In genomic region chr1:96596226-96596625, GRCh38 we compare ENCODE assay signal across 9 cellular contexts.
DNase-seq lines count a peak whose midpoint lies in the region; ATAC-seq and TF ChIP-seq lines count a peak whose summit lies in the region.
"Had no signal": no experiment of that assay in that cellular context is flagged by ENCODE, and none has a peak within 500 bp of the region (broad histone marks: within the 10 kb centered on the region; RNA-seq: fewer than 3 reads in every experiment).

No MANE protein-coding gene starts in this region.

- H3K27me3 ChIP-seq in BJ (ENCODE audit: control insufficient read depth, insufficient read depth, low read length): no peaks in the 10 kb centered on the region

- no peaks in the 10 kb centered on the region for H3K36me3 ChIP-seq in BJ (ENCODE audit: control insufficient read depth, insufficient read depth, low read length)

- POLR2A ChIA-PET in BJ (lab: Charles Lee): no interaction called here

- TF ChIP-seq CTCF in BJ (IDR thresholded peaks at IDR 0.05; ENCODE audit: insufficient read depth, low read depth, low read length): peak; percentile 60

- ATAC-seq in GM18517 (IDR thresholded peaks at IDR 0.05; ENCODE audit: unreplicated experiment) (peak; percentile 83), HG03060 (IDR thresholded peaks at IDR 0.05; ENCODE audit: low read depth, unreplicated experiment) (peak; percentile 51), esophagus mucosa (peak; percentile 28)
- no peak for ATAC-seq in stimulated activated naive CD8-positive, alpha-beta T cell treated with anti-CD3 and anti-CD28 coated beads, Interleukin-15, Interleukin-2, amounts not matched to agents 100 U/mL and 50 U/mL, for 24 hours

- CTCF ChIA-PET in BJ (lab: Yijun Ruan, JAX): interaction anchor here (0.6 to 1.7 kb wide), 6 partner anchors 8 to 105 kb away, joined by 3 to 8 read pairs (median 3); no protein-coding TSS in a partner anchor

- DNase-seq in BJ (ENCODE audit: low read depth) (no peak), RPMI7951 (ENCODE audit: low read depth) (peak; percentile 42), NCI-H2196 (lab: John Stamatoyannopoulos, UW; ENCODE audit: unreplicated experiment) (no peak), NCI-H2107 (lab: John Stamatoyannopoulos, UW) (no peak)
- DNase-seq in stimulated activated naive CD8-positive, alpha-beta T cell treated with anti-CD3 and anti-CD28 coated beads, Interleukin-15, Interleukin-2, amounts not matched to agents 100 U/mL and 50 U/mL, for 24 hours: peak; percentile 20

- no peak overlapping the region for H3K4me3 ChIP-seq in BJ (ENCODE audit: low read depth, low read length)
- H3K4me3 ChIP-seq: lung had no signal

Comparison
In these comparisons a context has a peak if more than half of its experiments do, and no peak if none do; other contexts are left out.
1. DNase-seq: peak in RPMI7951 (single experiment) and stimulated activated naive CD8-positive, alpha-beta T cell treated with anti-CD3 and anti-CD28 coated beads, Interleukin-15, Interleukin-2, amounts not matched to agents 100 U/mL and 50 U/mL, for 24 hours (single experiment); none in BJ (single experiment), NCI-H2196 (single experiment) and NCI-H2107 (single experiment).